Comparison of ENCODE assay signal across 17 cellular contexts in the genomic region with DNA sequence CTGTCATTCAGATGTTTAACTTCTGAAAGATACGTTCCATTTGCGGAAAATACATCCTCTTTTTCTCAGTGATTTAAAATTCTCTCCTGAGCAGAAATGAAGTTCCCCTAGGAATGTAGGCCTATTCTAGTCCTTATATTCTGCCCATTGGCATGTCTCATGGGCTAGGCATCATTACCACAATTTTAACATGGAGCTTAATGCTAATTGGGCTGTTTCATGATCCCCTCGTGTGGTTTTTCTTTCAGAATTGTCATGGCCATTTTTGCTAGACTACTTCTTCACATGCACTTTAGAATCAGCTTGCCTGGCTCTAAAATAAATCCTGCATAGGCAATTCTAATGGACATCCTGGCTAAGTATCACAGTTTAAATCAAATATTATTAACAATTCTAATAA. TPM values are rescaled to one million over a fixed set of nuclear protein-coding genes. Genes with fewer than 3 reads are reported as not detected.
DNase-seq lines count a peak whose midpoint lies in the region; ATAC-seq and TF ChIP-seq lines count a peak whose summit lies in the region.
"Had no signal": no experiment of that assay in that cellular context is flagged by ENCODE, and none has a peak within 500 bp of the region (broad histone marks: within the 10 kb centered on the region; RNA-seq: fewer than 3 reads in every experiment).

No MANE protein-coding gene starts in this region.

- CTCF ChIA-PET in MCF 10A (lab: Yijun Ruan, JAX) = interaction anchor here (0.7 to 1.1 kb wide), 3 partner anchors 20 to 104 kb away, joined by 3 to 4 read pairs (median 3); no protein-coding TSS in a partner anchor

- no peak for DNase-seq in breast epithelium (ENCODE audit: low spot score in 2 of 2)
- DNase-seq in MCF 10A (ENCODE audit: unreplicated experiment) = no peak
- no peak for DNase-seq in naive B cell
- DNase-seq in transverse colon = no peak
- no peak for DNase-seq in NK-92 (lab: John Stamatoyannopoulos, UW; ENCODE audit: unreplicated experiment)
- DNase-seq in NCI-H2107 (lab: John Stamatoyannopoulos, UW) = no peak
- DNase-seq in EL = no peak
- DNase-seq: activated CD8-positive, alpha-beta memory T cell treated with anti-CD3 and anti-CD28 coated beads, Interleukin-2, amount 10 ng/mL, durations not matched to agents 7 days and 5 days; GM23248; NCI-H345; stimulated activated naive CD4-positive, alpha-beta T cell had no signal

- TF ChIP-seq CTCF in breast epithelium (IDR thresholded peaks at IDR 0.05) (no peak), MCF 10A (IDR thresholded peaks at IDR 0.05; ENCODE audit: unreplicated experiment) (no peak), transverse colon (IDR thresholded peaks at IDR 0.05) (no peak)

- no peaks in the 10 kb centered on the region for H3K36me3 ChIP-seq in breast epithelium
- peaks cover 29 to 31% of the 10 kb centered on the region in 2 donors for H3K36me3 ChIP-seq in duodenal mucosa (ENCODE audit: control insufficient read depth in 1 of 2, insufficient read depth in 2 of 2, low read length in 2 of 2)
- peaks cover 0 to 5% (median under 1%) of the 10 kb centered on the region in 4 donors for H3K36me3 ChIP-seq in transverse colon

- H3K4me1 ChIP-seq in breast epithelium = no peaks in the 10 kb centered on the region
- H3K4me1 ChIP-seq in duodenal mucosa (ENCODE audit: control insufficient read depth in 1 of 2, insufficient read depth in 2 of 2, low read length in 2 of 2) = peaks cover 15 to 27% of the 10 kb centered on the region in 2 donors
- H3K4me1 ChIP-seq in transverse colon = peaks cover 10 to 50% (median 33%) of the 10 kb centered on the region in 4 donors

- H3K27ac Mint-ChIP-seq in MCF 10A (ENCODE audit: low read depth, unreplicated experiment) = no peak overlapping the region
- H3K27ac Mint-ChIP-seq in naive B cell = no peak overlapping the region
- H3K27ac Mint-ChIP-seq: activated CD8-positive, alpha-beta memory T cell treated with anti-CD3 and anti-CD28 coated beads, Interleukin-2, amount 10 ng/mL, durations not matched to agents 7 days and 5 days; IgD-negative memory B cell had no signal

- H3K4me3 Mint-ChIP-seq in MCF 10A (ENCODE audit: unreplicated experiment) (no peak overlapping the region), naive B cell (peak overlapping the region in 5 of 8 donors; percentile 32 to 72 (median 43))
- H3K4me3 Mint-ChIP-seq: activated CD8-positive, alpha-beta memory T cell treated with anti-CD3 and anti-CD28 coated beads, Interleukin-2, amount 10 ng/mL, durations not matched to agents 7 days and 5 days had no signal

- peaks cover 2 to 21% of the 10 kb centered on the region in 2 donors for H3K27me3 ChIP-seq in breast epithelium
- peaks cover 0 to 5% of the 10 kb centered on the region in 2 donors for H3K27me3 ChIP-seq in duodenal mucosa (ENCODE audit: control insufficient read depth in 1 of 2, insufficient read depth in 2 of 2, low read length in 2 of 2)
- H3K27me3 ChIP-seq in transverse colon = peaks cover 18% of the 10 kb centered on the region

- ATAC-seq in naive B cell (ENCODE audit: low read depth in 2 of 2) = no peak
- ATAC-seq: activated CD8-positive, alpha-beta memory T cell treated with anti-CD3 and anti-CD28 coated beads, Interleukin-2, amount 10 ng/mL, durations not matched to agents 7 days and 5 days had no signal

- H3K9ac ChIP-seq in duodenal mucosa (ENCODE audit: low read depth in 1 of 2, low read length in 2 of 2) = peak overlapping the region; percentile 64 to 89
- H3K9ac ChIP-seq: GM23248 had no signal

- H3K27ac ChIP-seq in breast epithelium (peak overlapping the region; percentile 64 to 87), duodenal mucosa (ENCODE audit: low read depth, low read length) (peak overlapping the region; percentile 88), transverse colon (peak overlapping the region; percentile 88 to 93 (median 91))
- H3K27ac ChIP-seq: GM23248 had no signal

- intact Hi-C loops in breast epithelium (cut with DNase I; ENCODE audit: low total_unique reads) (loop anchor here (10.0 kb wide), 1 partner anchor 376 kb away; no protein-coding TSS in a partner anchor), MCF 10A (cut with micrococcal nuclease) (no loop called here), transverse colon (cut with DNase I; ENCODE audit: low total_unique reads) (no loop called here)

- TF ChIP-seq POLR2A in breast epithelium (IDR thresholded peaks at IDR 0.05) (no peak), transverse colon (IDR thresholded peaks at IDR 0.05) (no peak)

- H3K4me3 ChIP-seq in breast epithelium (peak overlapping the region; percentile 61 to 83 (median 65)), duodenal mucosa (ENCODE audit: low read depth in 1 of 2, low read length in 2 of 2) (peak overlapping the region; percentile 81 to 92), transverse colon (peak overlapping the region; percentile 53 to 84 (median 63))
- H3K4me3 ChIP-seq: GM23248 had no signal

- H3K27me3 Mint-ChIP-seq in MCF 10A (ENCODE audit: insufficient read depth, unreplicated experiment) (peaks cover 11% of the 10 kb centered on the region), naive B cell (peaks cover 34 to 64% (median 55%) of the 10 kb centered on the region in 3 donors)

- no peak for TF ChIP-seq EP300 in transverse colon (IDR thresholded peaks at IDR 0.05; ENCODE audit: low read depth)

- H3K4me1 Mint-ChIP-seq in MCF 10A (ENCODE audit: insufficient read depth, unreplicated experiment) (no peaks in the 10 kb centered on the region), naive B cell (peaks cover 9 to 16% (median 9%) of the 10 kb centered on the region in 3 donors)

- peaks cover 8% of the 10 kb centered on the region for H3K9me3 Mint-ChIP-seq in MCF 10A (ENCODE audit: unreplicated experiment)
- H3K9me3 Mint-ChIP-seq in naive B cell = peaks cover 0 to 14% (median 4%) of the 10 kb centered on the region in 7 donors

- in situ Hi-C loops in transverse colon (cut with MboI; ENCODE audit: low pct_ligation_motif_present in 1 of 4, low pct_unique_long_range_greater_than_20kb in 1 of 4, low sequenced_read_pairs in 3 of 4) = loop anchor here in 2 of 4 donors (25.0 kb wide), 1 partner anchor 188 kb away; the partner anchor contains the start of genes KCNH2 (in 2 of the 2) and NOS3 (in 2 of the 2)

- H3K36me3 Mint-ChIP-seq in MCF 10A (ENCODE audit: insufficient read depth, unreplicated experiment) (no peaks in the 10 kb centered on the region), naive B cell (peaks cover 0 to 9% of the 10 kb centered on the region in 2 donors)
- H3K36me3 Mint-ChIP-seq: activated CD8-positive, alpha-beta memory T cell treated with anti-CD3 and anti-CD28 coated beads, Interleukin-2, amount 10 ng/mL, durations not matched to agents 7 days and 5 days had no signal

- WGBS in transverse colon (ENCODE audit: low coverage in 1 of 2), 2 donors = 59 to 100% methylated on average over 2 to 3 of the region's 3 CpGs

- POLR2A ChIA-PET in MCF 10A (lab: Yijun Ruan, JAX) = interaction anchor here (0.6 kb wide), 1 partner anchor 41 kb away, joined by 3 read pairs; no protein-coding TSS in a partner anchor

- BruUV-seq in MCF 10A (replicated peaks; lab: Mats Ljungman, UMichigan) = no TSS peak

- H3K9me3 ChIP-seq in breast epithelium = no peaks in the 10 kb centered on the region
- H3K9me3 ChIP-seq in duodenal mucosa (ENCODE audit: control insufficient read depth in 1 of 2, low read length in 2 of 2) = no peaks in the 10 kb centered on the region
- no peaks in the 10 kb centered on the region for H3K9me3 ChIP-seq in transverse colon

RNA-seq across cellular contexts. Expression of gene TMEM176B, which starts 1.0 kb away (rescaled TPM):
- total RNA-seq in breast epithelium (100 to 1,000 TPM in 1 of 3 donors, 10 to 100 TPM in 2; 49.1 to 105 (median 75.5) TPM), MCF 10A (2022) (0.42 TPM in 1 of 2 replicates, not detected in the other), transverse colon (100 to 1,000 TPM in 3 of 4 donors, 10 to 100 TPM in 1; 30.4 to 369 (median 224) TPM)
- 1 to 10 TPM in 2 of 6 donors, under 1 TPM in 1, not detected in 3; 0.23 to 1.8 (median 1.3) TPM for polyA plus RNA-seq in naive B cell (ENCODE audit: low read depth in 6 of 6)
- total RNA-seq: activated CD8-positive, alpha-beta memory T cell treated with anti-CD3 and anti-CD28 coated beads, Interleukin-2, amount 10 ng/mL, durations not matched to agents 7 days and 5 days; GM23248 had no signal
- polyA plus RNA-seq: GM23248 had no signal

RNA-seq across cellular contexts. Expression of gene TMEM176A, which starts 1.4 kb away (rescaled TPM):
- 10 to 100 TPM; 28.3 to 66.5 (median 42.6) TPM for total RNA-seq in breast epithelium
- not detected in 2 replicates for total RNA-seq in MCF 10A (2022)
- polyA plus RNA-seq in naive B cell (ENCODE audit: low read depth in 6 of 6) = 1 to 10 TPM in 1 of 6 donors, under 1 TPM in 1, not detected in 4; 0.44 to 1.9 TPM
- total RNA-seq in transverse colon = 100 to 1,000 TPM in 3 of 4 donors, 10 to 100 TPM in 1; 44.6 to 210 (median 171) TPM
- total RNA-seq: activated CD8-positive, alpha-beta memory T cell treated with anti-CD3 and anti-CD28 coated beads, Interleukin-2, amount 10 ng/mL, durations not matched to agents 7 days and 5 days; chondrocyte; GM23248; OCI-LY7 had no signal
- polyA plus RNA-seq: GM23248, IgD-negative memory B cell had no signal

RNA-seq across cellular contexts. Expression of gene AOC1, which starts 53.2 kb away (rescaled TPM):
- total RNA-seq in breast epithelium (1 to 10 TPM in 1 of 3 donors, not detected in 2; 2.3 TPM), MCF 10A (2022) (0.23 TPM in 1 of 2 replicates, not detected in the other), transverse colon (100 to 1,000 TPM; 143 to 687 (median 427) TPM)
- not detected for polyA plus RNA-seq in naive B cell (ENCODE audit: low read depth in 6 of 6)
- total RNA-seq: activated CD8-positive, alpha-beta memory T cell treated with anti-CD3 and anti-CD28 coated beads, Interleukin-2, amount 10 ng/mL, durations not matched to agents 7 days and 5 days; chondrocyte; fibroblast of lung; GM23248; OCI-LY7 had no signal
- polyA plus RNA-seq: AG04450, fibroblast of lung, GM23248 had no signal

Comparison
In these comparisons a context has a peak if more than half of its experiments do, and no peak if none do; other contexts are left out.
1. RNA of gene TMEM176B, which starts 1.0 kb away (total RNA-seq): 30.4 to 369 TPM in transverse colon and 49.1 to 105 TPM in breast epithelium; 0.42 TPM in MCF 10A; every median in the first group is over 10 times any median in the second.
2. RNA of gene TMEM176A, which starts 1.4 kb away (total RNA-seq): 44.6 to 210 TPM in transverse colon and 28.3 to 66.5 TPM in breast epithelium; not detected in MCF 10A; every median in the first group is over 10 times any median in the second.
3. RNA of gene AOC1, which starts 53.2 kb away (total RNA-seq): 143 to 687 TPM in transverse colon; 0.23 TPM in MCF 10A and 2.3 TPM in breast epithelium; every median in the first group is over 10 times any median in the second.
4. Peak in every context shown above with its lines, with median percentiles within 50 percentile points of each other: H3K27ac ChIP-seq and H3K4me3 ChIP-seq.